ENCODE assay signal across 8 cellular contexts in genomic region chr1:19704247-19705113, GRCh38. TPM values are rescaled to one million over a fixed set of nuclear protein-coding genes. Genes with fewer than 3 reads are reported as not detected.
DNase-seq lines count a peak whose midpoint lies in the region; ATAC-seq, FAIRE-seq and TF ChIP-seq lines count a peak whose summit lies in the region.

No MANE protein-coding gene starts in this region.

- H3K27ac Mint-ChIP-seq in Caco-2 (ENCODE audit: unreplicated experiment) (no peak overlapping the region), HFFc6 (no peak overlapping the region)

- WGBS in gastroesophageal sphincter (ENCODE audit: low coverage in 1 of 2), 2 donors: 10 to 29% methylated on average over 5 to 7 of the region's 19 CpGs
- 41% methylated on average over 19 of the region's 19 CpGs; no CpG with 5 or more reads in 1 of the 2 donors for WGBS in transverse colon (ENCODE audit: low coverage in 1 of 2), 2 donors

- H3K9me3 Mint-ChIP-seq in Caco-2 (ENCODE audit: unreplicated experiment): no peaks in the 10 kb centered on the region
- H3K9me3 Mint-ChIP-seq in HFFc6: no peaks in the 10 kb centered on the region

- CTCF ChIA-PET in Caco-2 (lab: Charles Lee): interaction anchor here (0.6 to 3.6 kb wide), 6 partner anchors 8 to 271 kb away, joined by 3 to 36 read pairs (median 3); no protein-coding TSS in a partner anchor

- H3K36me3 Mint-ChIP-seq in Caco-2 (ENCODE audit: insufficient read depth, unreplicated experiment) (no peaks in the 10 kb centered on the region), HFFc6 (ENCODE audit: low read depth) (peaks cover 6% of the 10 kb centered on the region)

- no peak for TF ChIP-seq EP300 in gastroesophageal sphincter (IDR thresholded peaks at IDR 0.05)
- no peak for TF ChIP-seq EP300 in transverse colon (IDR thresholded peaks at IDR 0.05; ENCODE audit: low read depth)

- no peaks in the 10 kb centered on the region for H3K27me3 Mint-ChIP-seq in Caco-2 (ENCODE audit: insufficient read depth, unreplicated experiment)
- H3K27me3 Mint-ChIP-seq in HFFc6 (ENCODE audit: insufficient read depth): peaks cover 3% of the 10 kb centered on the region; the same call in 1 of the 2 replicates

- intact Hi-C loops in Caco-2 (cut with micrococcal nuclease; ENCODE audit: unreplicated experiment): loop anchor here (1.0 kb wide), 1 partner anchor 43 kb away; no protein-coding TSS in a partner anchor
- intact Hi-C loops in transverse colon (cut with DNase I; ENCODE audit: low total_unique reads): no loop called here

- in situ Hi-C loops in transverse colon (cut with MboI; ENCODE audit: low pct_ligation_motif_present in 1 of 4, low pct_unique_long_range_greater_than_20kb in 1 of 4, low sequenced_read_pairs in 3 of 4): no loop called here

- no TSS peak for BruUV-seq in Caco-2 (replicated peaks; lab: Mats Ljungman, UMichigan)

- peak; percentile 90 for ATAC-seq in gastroesophageal sphincter
- no peak for ATAC-seq in HG02870 (IDR thresholded peaks at IDR 0.05; ENCODE audit: unreplicated experiment)

- no peak for FAIRE-seq in RCC 7860 (lab: Jason Lieb, UNC)

- H3K36me3 ChIP-seq in Caco-2 (ENCODE audit: control insufficient read depth, insufficient read depth, low read length): no peaks in the 10 kb centered on the region
- H3K36me3 ChIP-seq in gastroesophageal sphincter: peaks cover 0 to 33% of the 10 kb centered on the region in 2 donors
- H3K36me3 ChIP-seq in transverse colon: no peaks in the 10 kb centered on the region

- H3K4me3 ChIP-seq in Caco-2 (ENCODE audit: low read depth, low read length) (no peak overlapping the region), gastroesophageal sphincter (no peak overlapping the region), transverse colon (no peak overlapping the region)

- no peaks in the 10 kb centered on the region for H3K4me1 Mint-ChIP-seq in Caco-2 (ENCODE audit: low read depth, unreplicated experiment)
- peaks cover 9% of the 10 kb centered on the region for H3K4me1 Mint-ChIP-seq in HFFc6 (ENCODE audit: low read depth)

- no peak for TF ChIP-seq POLR2A in gastroesophageal sphincter (IDR thresholded peaks at IDR 0.05)
- TF ChIP-seq POLR2A in transverse colon (IDR thresholded peaks at IDR 0.05): no peak

- POLR2A ChIA-PET in Caco-2 (lab: Charles Lee): no interaction called here

- DNase-seq in Caco-2 (peak; percentile 67 to 79), HFFc6 (peak; percentile 67), RCC 7860 (ENCODE audit: low spot score) (peak; percentile 26), occipital lobe (lab: John Stamatoyannopoulos, UW) (peak; percentile 48), transverse colon (peak; percentile 73)
- DNase-seq in activated gamma-delta T cell treated with anti-CD3 and anti-CD28 coated beads, Interleukin-2, amount 50 U/mL, for 16 hours (ENCODE audit: low read depth): peak; percentile 15

- H3K27me3 ChIP-seq in Caco-2 (replicated peaks; ENCODE audit: control insufficient read depth, insufficient read depth, low read length) (no peaks in the 10 kb centered on the region), gastroesophageal sphincter (no peaks in the 10 kb centered on the region), transverse colon (no peaks in the 10 kb centered on the region)

- no peak overlapping the region for H3K4me3 Mint-ChIP-seq in Caco-2 (ENCODE audit: unreplicated experiment)
- H3K4me3 Mint-ChIP-seq in HFFc6: no peak overlapping the region

- H3K4me1 ChIP-seq in Caco-2 (no peaks in the 10 kb centered on the region), gastroesophageal sphincter (peaks cover 0 to 28% (median 0%) of the 10 kb centered on the region in 3 donors), transverse colon (peaks cover 0 to 9% (median 5%) of the 10 kb centered on the region in 4 donors)

- no peak overlapping the region for H3K27ac ChIP-seq in gastroesophageal sphincter
- H3K27ac ChIP-seq in transverse colon: no peak overlapping the region

- peak; percentile 82 to 83 for TF ChIP-seq CTCF in Caco-2 (IDR thresholded peaks at IDR 0.05; ENCODE audit: insufficient read depth in 1 of 2, low read depth in 1 of 2, low read length in 1 of 2, severe bottlenecking in 1 of 2, unreplicated experiment in 1 of 2)
- TF ChIP-seq CTCF in HFFc6 (IDR thresholded peaks at IDR 0.05): peak; percentile 95
- TF ChIP-seq CTCF in gastroesophageal sphincter (IDR thresholded peaks at IDR 0.05): peak in 3 of 4 experiments; percentile 88 to 95 (median 91)
- peak; percentile 80 to 93 (median 92) for TF ChIP-seq CTCF in transverse colon (IDR thresholded peaks at IDR 0.05)

- H3K9me3 ChIP-seq in Caco-2 (no peaks in the 10 kb centered on the region), gastroesophageal sphincter (no peaks in the 10 kb centered on the region), transverse colon (no peaks in the 10 kb centered on the region)

RNA-seq across cellular contexts. Expression of gene HTR6, which starts 39.8 kb away (rescaled TPM):
- not detected in 2 replicates for total RNA-seq in Caco-2 (2022)
- total RNA-seq in HFFc6 (2021; fragmentation: NEBNext Ultra II Directional; extraction: Animal tissue kit (Norgen Biotek cat#: 25700)): not detected
- not detected for total RNA-seq in gastroesophageal sphincter
- total RNA-seq in occipital lobe: 0.16 TPM
- total RNA-seq in transverse colon: not detected

Comparison
In these comparisons a context has a peak if more than half of its experiments do, and no peak if none do; other contexts are left out.
1. DNase-seq: peak in every context shown above with its lines; median percentile 73 in Caco-2; 73 in transverse colon; 67 in HFFc6; 48 in occipital lobe; 26 in RCC 7860; 15 in activated gamma-delta T cell treated with anti-CD3 and anti-CD28 coated beads, Interleukin-2, amount 50 U/mL, for 16 hours.